In the genomic region with DNA sequence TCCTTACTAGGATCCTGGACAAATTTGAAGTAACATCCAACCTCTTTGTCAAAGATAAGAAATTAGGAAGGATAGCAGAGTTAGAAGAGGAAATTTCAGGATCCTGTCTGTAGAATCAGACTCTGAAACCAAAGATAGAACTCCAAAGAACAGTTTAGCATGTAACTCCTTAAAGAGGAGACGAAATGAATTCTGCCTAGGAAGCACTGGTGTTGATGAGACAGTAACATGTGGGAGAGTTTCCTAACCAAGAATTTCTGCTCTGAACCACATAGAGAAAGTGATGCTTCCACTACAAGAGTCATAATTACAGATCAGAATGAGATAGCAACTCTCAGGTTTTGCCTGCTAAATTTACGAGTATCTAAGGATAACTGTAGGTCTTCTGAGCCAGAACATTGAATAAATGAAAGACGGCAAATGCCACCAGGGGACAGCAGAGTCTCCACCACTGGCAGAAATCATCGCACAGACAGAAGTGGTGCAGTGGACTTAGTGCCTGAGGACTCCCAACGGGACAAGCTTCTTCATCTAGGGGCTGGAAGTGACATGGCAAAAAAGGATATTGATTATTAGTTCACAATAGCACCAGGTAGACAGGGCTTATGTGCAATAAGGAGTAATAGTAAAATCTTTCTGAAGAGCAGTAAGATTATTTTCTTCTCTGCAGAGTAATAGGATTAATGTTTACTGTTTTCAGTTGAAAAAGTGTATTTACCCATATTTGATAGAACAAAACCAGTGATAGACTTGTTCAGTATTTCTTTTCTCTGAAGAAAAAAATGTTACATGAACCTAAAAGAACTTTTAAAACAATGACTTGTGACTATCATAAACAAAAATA, we compare ENCODE assay signal across 8 cellular contexts.
A peak's percentile ranks its signal among the peaks of the same experiment; 100 is the strongest.
DNase-seq lines count a peak whose midpoint lies in the region; ATAC-seq and TF ChIP-seq lines count a peak whose summit lies in the region.

No MANE protein-coding gene starts in this region.

- no peak overlapping the region for H3K4me3 ChIP-seq in AG09309 (ENCODE audit: control insufficient read depth, low read depth, low read length)

- H3K27me3 Mint-ChIP-seq in stimulated activated naive CD8-positive, alpha-beta T cell treated with anti-CD3 and anti-CD28 coated beads, Interleukin-15, amount 100 ng/mL, for 72 hours: peaks cover 31% of the 10 kb centered on the region

- H3K9me3 Mint-ChIP-seq in stimulated activated naive CD8-positive, alpha-beta T cell treated with anti-CD3 and anti-CD28 coated beads, Interleukin-15, amount 100 ng/mL, for 72 hours: no peaks in the 10 kb centered on the region

- H3K4me1 Mint-ChIP-seq in stimulated activated naive CD8-positive, alpha-beta T cell treated with anti-CD3 and anti-CD28 coated beads, Interleukin-15, amount 100 ng/mL, for 72 hours: peaks cover 15% of the 10 kb centered on the region

- H3K27ac Mint-ChIP-seq in stimulated activated naive CD8-positive, alpha-beta T cell treated with anti-CD3 and anti-CD28 coated beads, Interleukin-15, amount 100 ng/mL, for 72 hours: no peak overlapping the region

- peak; percentile 48 for DNase-seq in AG09309 (ENCODE audit: low read depth)
- peak; percentile 53 for DNase-seq in NCI-H2227 (lab: John Stamatoyannopoulos, UW; ENCODE audit: unreplicated experiment)
- peak; percentile 61 for DNase-seq in activated CD4-positive, alpha-beta T cell treated with anti-CD3 and anti-CD28 coated beads for 48 hours
- peak; percentile 56 for DNase-seq in ecto neural progenitor cell (ENCODE audit: low spot score)
- DNase-seq in medulla oblongata (ENCODE audit: extremely low spot score): peak; percentile 89
- peak; percentile 31 to 41 for DNase-seq in stimulated activated naive CD8-positive, alpha-beta T cell treated with anti-CD3 and anti-CD28 coated beads, Interleukin-15, amount 100 ng/mL, for 72 hours

- peak; percentile 93 for ATAC-seq in GM18511 (IDR thresholded peaks at IDR 0.05; ENCODE audit: unreplicated experiment)
- ATAC-seq in HG03025 (IDR thresholded peaks at IDR 0.05; ENCODE audit: low FRiP score, unreplicated experiment): peak; percentile 76
- ATAC-seq in stimulated activated naive CD8-positive, alpha-beta T cell treated with anti-CD3 and anti-CD28 coated beads, Interleukin-15, amount 100 ng/mL, for 72 hours: peak; percentile 89

- no peak overlapping the region for H3K4me3 Mint-ChIP-seq in stimulated activated naive CD8-positive, alpha-beta T cell treated with anti-CD3 and anti-CD28 coated beads, Interleukin-15, amount 100 ng/mL, for 72 hours

- TF ChIP-seq CTCF in AG09309 (IDR thresholded peaks at IDR 0.05; ENCODE audit: control insufficient read depth, insufficient read depth, low read depth, low read length, missing control alignments): peak; percentile 95

Comparison
In these comparisons a context has a peak if more than half of its experiments do, and no peak if none do; other contexts are left out.
1. DNase-seq: peak in every context shown above with its lines; median percentile 89 in medulla oblongata; 61 in activated CD4-positive, alpha-beta T cell treated with anti-CD3 and anti-CD28 coated beads for 48 hours; 56 in ecto neural progenitor cell; 53 in NCI-H2227; 48 in AG09309; 36 in stimulated activated naive CD8-positive, alpha-beta T cell treated with anti-CD3 and anti-CD28 coated beads, Interleukin-15, amount 100 ng/mL, for 72 hours.